ENCODE assay signal across 9 cellular contexts in the genomic region with DNA sequence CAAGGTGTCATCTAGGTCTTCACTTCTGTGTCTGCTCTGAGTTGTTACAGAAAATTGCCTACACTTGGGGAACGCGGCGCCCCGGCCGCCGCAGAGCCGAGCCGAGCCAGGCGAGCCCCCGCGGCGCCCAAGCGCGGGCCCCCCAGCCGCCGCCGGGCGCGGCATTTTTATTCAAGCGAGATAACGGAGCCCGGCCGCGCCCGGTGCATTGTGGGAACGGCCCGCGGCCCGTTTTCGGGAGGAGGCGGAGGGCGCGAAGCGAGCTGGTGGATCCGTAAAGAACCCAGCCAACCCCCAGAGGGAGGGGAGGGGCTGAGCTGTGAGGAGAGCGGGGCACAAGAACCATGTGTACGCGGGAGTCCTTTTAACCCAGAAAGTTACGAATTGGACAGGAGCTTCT.
DNase-seq lines count a peak whose midpoint lies in the region; ATAC-seq and TF ChIP-seq lines count a peak whose summit lies in the region.
"Had no signal": no experiment of that assay in that cellular context is flagged by ENCODE, and none has a peak within 500 bp of the region (broad histone marks: within the 10 kb centered on the region; RNA-seq: fewer than 3 reads in every experiment).

No MANE protein-coding gene starts in this region.

- no peaks in the 10 kb centered on the region for H3K36me3 ChIP-seq in HUES48 (ENCODE audit: control insufficient read depth, insufficient read depth, low read length)
- no peaks in the 10 kb centered on the region for H3K36me3 ChIP-seq in kidney epithelial cell (ENCODE audit: control insufficient read depth, insufficient read depth, low read length)
- no peaks in the 10 kb centered on the region for H3K36me3 ChIP-seq in PC-3 (ENCODE audit: low read depth, low read length)

- CTCF ChIA-PET in PC-3 (lab: Charles Lee) = no interaction called here

- no peak overlapping the region for H3K9ac ChIP-seq in HUES48 (ENCODE audit: low read depth, low read length)
- H3K9ac ChIP-seq in PC-3 (ENCODE audit: low read length) = no peak overlapping the region

- no peak overlapping the region for H2AFZ ChIP-seq in PC-3 (ENCODE audit: low read length)

- H3K27me3 ChIP-seq in HUES48 (ENCODE audit: control insufficient read depth, insufficient read depth, low read length) (peaks cover 8% of the 10 kb centered on the region), kidney epithelial cell (ENCODE audit: control insufficient read depth, insufficient read depth, low read length) (no peaks in the 10 kb centered on the region), PC-3 (ENCODE audit: low read length) (peaks cover 46% of the 10 kb centered on the region)

- TF ChIP-seq CTCF in brain (conservative IDR thresholded peaks at IDR 0.05) (no peak), kidney epithelial cell (IDR thresholded peaks at IDR 0.05; ENCODE audit: insufficient read depth, low read length, poor library complexity, severe bottlenecking) (no peak), PC-3 (conservative IDR thresholded peaks at IDR 0.05; ENCODE audit: low read depth, low read length) (no peak)

- DNase-seq in AG08395 (ENCODE audit: low spot score) (peak; percentile 32), kidney epithelial cell (ENCODE audit: low read depth) (no peak), KG1 (lab: John Stamatoyannopoulos, UW) (no peak), PC-3 (no peak)
- peak in 1 of 2 donors; percentile 18 for DNase-seq in stimulated activated naive CD8-positive, alpha-beta T cell treated with anti-CD3 and anti-CD28 coated beads, Interleukin-15, amount 100 ng/mL, for 72 hours

- H3K36me3 Mint-ChIP-seq in brain = no peaks in the 10 kb centered on the region

- no peaks in the 10 kb centered on the region for H4K20me1 ChIP-seq in PC-3 (ENCODE audit: low read length)

- H3K9me2 ChIP-seq in PC-3 (replicated peaks; ENCODE audit: low read length) = no peaks in the 10 kb centered on the region

- H3F3A ChIP-seq in PC-3 (ENCODE audit: low read length, unreplicated experiment) = no peaks in the 10 kb centered on the region

- no peaks in the 10 kb centered on the region for H3K79me2 ChIP-seq in PC-3 (ENCODE audit: low read length)

- H3K4me1 ChIP-seq in HUES48 (ENCODE audit: control insufficient read depth, insufficient read depth, low read length) (0 out of 2 replicates have a peak, but pooled peaks cover 4% of the 10 kb centered on the region), PC-3 (ENCODE audit: insufficient read depth, low read length) (no peaks in the 10 kb centered on the region)

- no peak overlapping the region for H3K27ac Mint-ChIP-seq in brain
- H3K27ac Mint-ChIP-seq in stimulated activated naive CD8-positive, alpha-beta T cell treated with anti-CD3 and anti-CD28 coated beads, Interleukin-15, amount 100 ng/mL, for 72 hours = peak overlapping the region in 1 of 2 donors; percentile 13
- H3K27ac Mint-ChIP-seq: activated naive CD8-positive, alpha-beta T cell had no signal

- H3K4me1 Mint-ChIP-seq in brain = no peaks in the 10 kb centered on the region
- no peaks in the 10 kb centered on the region for H3K4me1 Mint-ChIP-seq in stimulated activated naive CD8-positive, alpha-beta T cell treated with anti-CD3 and anti-CD28 coated beads, Interleukin-15, amount 100 ng/mL, for 72 hours

- intact Hi-C loops in PC-3 (cut with micrococcal nuclease) = no loop called here

- H3K9me3 ChIP-seq in HUES48 (ENCODE audit: control insufficient read depth, insufficient read depth, low read length) = no peaks in the 10 kb centered on the region
- 0 out of 2 replicates have a peak, but pooled peaks cover 3% of the 10 kb centered on the region for H3K9me3 ChIP-seq in PC-3 (ENCODE audit: low read length)

- no peak overlapping the region for H3K27ac ChIP-seq in HUES48 (ENCODE audit: low read depth, low read length)
- H3K27ac ChIP-seq in PC-3 (ENCODE audit: low read length) = no peak overlapping the region

- H3K9me3 Mint-ChIP-seq in brain = peaks cover 26 to 36% (median 32%) of the 10 kb centered on the region in 5 experiments
- peaks cover 14 to 24% of the 10 kb centered on the region in 2 donors for H3K9me3 Mint-ChIP-seq in stimulated activated naive CD8-positive, alpha-beta T cell treated with anti-CD3 and anti-CD28 coated beads, Interleukin-15, amount 100 ng/mL, for 72 hours

- H3K4me3 Mint-ChIP-seq in brain = peak overlapping the region; percentile 34 to 69 (median 60)
- peak overlapping the region; percentile 20 to 45 for H3K4me3 Mint-ChIP-seq in stimulated activated naive CD8-positive, alpha-beta T cell treated with anti-CD3 and anti-CD28 coated beads, Interleukin-15, amount 100 ng/mL, for 72 hours
- H3K4me3 Mint-ChIP-seq: activated naive CD8-positive, alpha-beta T cell had no signal

- no TSS peak for BruUV-seq in PC-3 (replicated peaks; lab: Mats Ljungman, UMichigan)

- ATAC-seq in stimulated activated naive CD8-positive, alpha-beta T cell treated with anti-CD3 and anti-CD28 coated beads, Interleukin-15, amount 100 ng/mL, for 72 hours = peak; percentile 59
- ATAC-seq in GM19023 (IDR thresholded peaks at IDR 0.05; ENCODE audit: unreplicated experiment) (no peak), PC-3 (no peak)

- no peak overlapping the region for H3K4me2 ChIP-seq in PC-3 (ENCODE audit: low read length)

- H3K4me3 ChIP-seq in HUES48 (ENCODE audit: low read depth, low read length) = peak overlapping the region; percentile 58
- H3K4me3 ChIP-seq in kidney epithelial cell (ENCODE audit: low read depth, low read length) = peak overlapping the region; percentile 32
- H3K4me3 ChIP-seq in PC-3 (ENCODE audit: low read length) = no peak overlapping the region

- POLR2A ChIA-PET in PC-3 (lab: Charles Lee; ENCODE audit: unreplicated experiment) = no interaction called here

- H3K27me3 Mint-ChIP-seq in brain = no peaks in the 10 kb centered on the region
- H3K27me3 Mint-ChIP-seq in stimulated activated naive CD8-positive, alpha-beta T cell treated with anti-CD3 and anti-CD28 coated beads, Interleukin-15, amount 100 ng/mL, for 72 hours = peaks cover 26% of the 10 kb centered on the region
